In genomic region chr15:82047493-82048446, GRCh38 we compare ENCODE assay signal across 1 cellular context.
TF ChIP-seq lines count a peak whose summit lies in the region.

No MANE protein-coding gene starts in this region.

TF ChIP-seq in K562, 482 proteins besides CTCF, POLR2A, EP300 and RAD21:
- TF ChIP-seq ZBTB33 (CRISPR knock-in tag; IDR thresholded peaks at IDR 0.05): peak; percentile 33; the same call in 1 of the 2 replicates
- TF ChIP-seq NFIC (IDR thresholded peaks at IDR 0.05): 0 out of 2 replicates have a peak, but pooled peaks have one; percentile 3
- no peak for TF ChIP-seq BRF2 (IDR thresholded peaks at IDR 0.05; ENCODE audit: borderline replicate concordance, insufficient read depth, insufficient read length)
- 0 out of 2 replicates have a peak, but pooled peaks have one; percentile 29 for TF ChIP-seq ATF6 (CRISPR knock-in tag; IDR thresholded peaks at IDR 0.05)
- TF ChIP-seq GABPB1 (CRISPR knock-in tag; IDR thresholded peaks at IDR 0.05): peak; percentile 20; the same call in 1 of the 2 replicates
- peak; percentile 79 for TF ChIP-seq L3MBTL2 (IDR thresholded peaks at IDR 0.05)
- peak; percentile 9 for TF ChIP-seq FIP1L1 (IDR thresholded peaks at IDR 0.05; ENCODE audit: low read depth, low read length, poor library complexity, severe bottlenecking)
- peak; percentile 15; the same call in 1 of the 2 replicates for TF ChIP-seq TFAP4 (CRISPR knock-in tag; IDR thresholded peaks at IDR 0.05; ENCODE audit: borderline replicate concordance)
- TF ChIP-seq JUNB (CRISPR knock-in tag; conservative IDR thresholded peaks at IDR 0.05): no peak
- no peak for TF ChIP-seq CBX3 (IDR thresholded peaks at IDR 0.05; ENCODE audit: borderline replicate concordance in 1 of 2, low read length in 2 of 2)
- TF ChIP-seq NBN (IDR thresholded peaks at IDR 0.05; ENCODE audit: low read depth): no peak
- no peak for TF ChIP-seq ZFP91 (CRISPR knock-in tag; IDR thresholded peaks at IDR 0.05)
- peak; percentile 83 for TF ChIP-seq MGA (IDR thresholded peaks at IDR 0.05)
- 0 out of 2 replicates have a peak, but pooled peaks have one; percentile 24 for TF ChIP-seq EHMT2 (IDR thresholded peaks at IDR 0.05)
- no peak for TF ChIP-seq GTF2B (IDR thresholded peaks at IDR 0.05; ENCODE audit: extremely low read depth, insufficient read length)
- no peak for TF ChIP-seq E4F1 (CRISPR knock-in tag; IDR thresholded peaks at IDR 0.05; ENCODE audit: borderline replicate concordance)
